ENCODE assay signal across 8 cellular contexts in the genomic region with DNA sequence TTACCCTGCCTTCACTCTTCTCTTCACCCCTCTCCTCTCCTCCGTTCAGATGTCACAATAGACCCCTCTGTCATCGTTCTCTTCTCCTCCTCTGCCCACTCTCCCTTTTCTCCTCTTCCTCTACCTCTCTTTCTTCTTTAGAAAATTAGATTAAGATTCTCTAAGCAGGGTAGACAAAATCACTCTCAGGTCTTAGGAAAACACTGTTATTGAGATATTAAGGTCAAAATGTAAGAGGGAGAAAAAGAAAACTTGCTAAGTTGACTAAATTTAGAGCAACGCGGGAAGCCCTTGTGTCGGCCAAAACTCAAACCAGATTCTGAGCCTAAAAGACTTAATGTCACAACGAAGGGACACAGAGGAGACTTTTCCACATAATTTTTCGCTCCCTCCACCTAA. TPM values are rescaled to one million over a fixed set of nuclear protein-coding genes. Genes with fewer than 3 reads are reported as not detected.
DNase-seq lines count a peak whose midpoint lies in the region; ATAC-seq, FAIRE-seq and TF ChIP-seq lines count a peak whose summit lies in the region.
"Had no signal": no experiment of that assay in that cellular context is flagged by ENCODE, and none has a peak within 500 bp of the region (broad histone marks: within the 10 kb centered on the region; RNA-seq: fewer than 3 reads in every experiment).

No MANE protein-coding gene starts in this region.

- H3K27me3 ChIP-seq in H7 (ENCODE audit: control insufficient read depth, insufficient read depth, low read length) (peaks cover 6% of the 10 kb centered on the region), right cardiac atrium (ENCODE audit: control insufficient read depth, insufficient read depth) (no peaks in the 10 kb centered on the region), spleen (replicated peaks in 1 of 7) (peaks cover 0 to 71% (median 20%) of the 10 kb centered on the region in 7 donors), thyroid gland (peaks cover 15% of the 10 kb centered on the region), Peyer's patch (no peaks in the 10 kb centered on the region), pancreas (peaks cover 0 to 10% (median 7%) of the 10 kb centered on the region in 4 donors)

- H3K27ac ChIP-seq in right cardiac atrium (ENCODE audit: low read length): no peak overlapping the region
- H3K27ac ChIP-seq in spleen: peak overlapping the region in 4 of 8 donors; percentile 13 to 53 (median 25)
- H3K27ac ChIP-seq in thyroid gland: no peak overlapping the region
- H3K27ac ChIP-seq in Peyer's patch: no peak overlapping the region
- no peak overlapping the region for H3K27ac ChIP-seq in pancreas

- no peak for ATAC-seq in activated CD8-positive, alpha-beta T cell treated with anti-CD3 and anti-CD28 coated beads for 36 hours
- ATAC-seq in right cardiac atrium (no peak), pancreas (no peak)

- H3K36me3 ChIP-seq in H7 (replicated peaks; ENCODE audit: control insufficient read depth, insufficient read depth, low read length) (no peaks in the 10 kb centered on the region), spleen (no peaks in the 10 kb centered on the region), thyroid gland (no peaks in the 10 kb centered on the region), Peyer's patch (no peaks in the 10 kb centered on the region), pancreas (no peaks in the 10 kb centered on the region)

- CTCF ChIA-PET in activated CD8-positive, alpha-beta T cell treated with anti-CD3 and anti-CD28 coated beads for 36 hours (lab: Charles Lee): interaction anchor here (1.4 kb wide), 1 partner anchor 183 kb away, joined by 4 read pairs; a partner anchor contains a TSS

- POLR2A ChIA-PET in activated CD8-positive, alpha-beta T cell treated with anti-CD3 and anti-CD28 coated beads for 36 hours (lab: Charles Lee): interaction anchor here (1.0 to 1.6 kb wide), 2 partner anchors 10 to 16 kb away, joined by 4 to 6 read pairs; no protein-coding TSS in a partner anchor

- H3K4me3 ChIP-seq in H7 (ENCODE audit: insufficient read depth, low read depth, low read length) (peak overlapping the region; percentile 71), right cardiac atrium (ENCODE audit: low read length) (peak overlapping the region; percentile 51), spleen (peak overlapping the region; percentile 5 to 62 (median 36)), thyroid gland (replicated peaks in 1 of 3) (peak overlapping the region in 1 of 3 donors; percentile 15), Peyer's patch (peak overlapping the region in 2 of 4 donors; percentile 36 to 37), pancreas (peak overlapping the region in 2 of 4 donors; percentile 38 to 49)

- H3K27me3 Mint-ChIP-seq in activated CD8-positive, alpha-beta T cell treated with anti-CD3 and anti-CD28 coated beads for 36 hours: peaks cover 34% of the 10 kb centered on the region

- no peak for FAIRE-seq in pancreas (lab: Jason Lieb, UNC)

- TF ChIP-seq CTCF in activated CD8-positive, alpha-beta T cell treated with anti-CD3 and anti-CD28 coated beads for 36 hours (IDR thresholded peaks at IDR 0.05): no peak
- TF ChIP-seq CTCF in spleen (IDR thresholded peaks at IDR 0.05 in 8 of 11, conservative IDR thresholded peaks at IDR 0.05 in 3 of 11): no peak
- no peak for TF ChIP-seq CTCF in thyroid gland (IDR thresholded peaks at IDR 0.05)
- TF ChIP-seq CTCF in Peyer's patch (IDR thresholded peaks at IDR 0.05): no peak
- no peak for TF ChIP-seq CTCF in pancreas (IDR thresholded peaks at IDR 0.05)

- no peak for DNase-seq in H7
- no peak for DNase-seq in activated CD8-positive, alpha-beta T cell treated with anti-CD3 and anti-CD28 coated beads for 36 hours
- DNase-seq in right cardiac atrium: no peak
- DNase-seq in spleen: no peak
- no peak for DNase-seq in thyroid gland
- no peak for DNase-seq in Peyer's patch
- no peak for DNase-seq in pancreas
- DNase-seq: NCI-H774 had no signal

- H3K9me3 ChIP-seq in right cardiac atrium (ENCODE audit: control insufficient read depth, low read length): no peaks in the 10 kb centered on the region
- H3K9me3 ChIP-seq in spleen: peaks cover 0 to 5% (median 0%) of the 10 kb centered on the region in 8 donors
- H3K9me3 ChIP-seq in thyroid gland: no peaks in the 10 kb centered on the region
- H3K9me3 ChIP-seq in Peyer's patch: peaks cover 0 to 4% (median 0%) of the 10 kb centered on the region in 4 donors
- no peaks in the 10 kb centered on the region for H3K9me3 ChIP-seq in pancreas

- peak overlapping the region; percentile 14 for H3K27ac Mint-ChIP-seq in activated CD8-positive, alpha-beta T cell treated with anti-CD3 and anti-CD28 coated beads for 36 hours

- 8% methylated on average over 7 of the region's 7 CpGs for WGBS in right cardiac atrium
- WGBS in spleen, 5 donors: 6 to 10% (median 8%) methylated on average over 7 of the region's 7 CpGs
- WGBS in thyroid gland, 2 donors: 11 to 12% methylated on average over 7 of the region's 7 CpGs
- 16 to 17% methylated on average over 7 of the region's 7 CpGs for WGBS in pancreas, 2 donors

- H3K4me1 Mint-ChIP-seq in activated CD8-positive, alpha-beta T cell treated with anti-CD3 and anti-CD28 coated beads for 36 hours (ENCODE audit: low read depth): peaks cover 12% of the 10 kb centered on the region

- H3K4me3 Mint-ChIP-seq in activated CD8-positive, alpha-beta T cell treated with anti-CD3 and anti-CD28 coated beads for 36 hours: peak overlapping the region; percentile 84

- no peaks in the 10 kb centered on the region for H3K36me3 Mint-ChIP-seq in activated CD8-positive, alpha-beta T cell treated with anti-CD3 and anti-CD28 coated beads for 36 hours (ENCODE audit: low read depth)

- no peaks in the 10 kb centered on the region for H3K9me3 Mint-ChIP-seq in activated CD8-positive, alpha-beta T cell treated with anti-CD3 and anti-CD28 coated beads for 36 hours

- intact Hi-C loops in activated CD8-positive, alpha-beta T cell treated with anti-CD3 and anti-CD28 coated beads for 36 hours (cut with micrococcal nuclease): no loop called here
- intact Hi-C loops in right cardiac atrium (cut with DNase I): no loop called here
- intact Hi-C loops in spleen (cut with DNase I; ENCODE audit: low total_unique reads): no loop called here
- intact Hi-C loops in thyroid gland (cut with DNase I): no loop called here
- intact Hi-C loops in pancreas (cut with DNase I): no loop called here

- H3K4me1 ChIP-seq in right cardiac atrium (ENCODE audit: control insufficient read depth, insufficient read depth, low read length) (no peaks in the 10 kb centered on the region), spleen (peaks cover 0 to 13% (median 3%) of the 10 kb centered on the region in 6 donors), thyroid gland (peaks cover 4 to 5% of the 10 kb centered on the region in 2 donors), Peyer's patch (peaks cover 0 to 5% (median 0%) of the 10 kb centered on the region in 4 donors), pancreas (no peaks in the 10 kb centered on the region)

- TF ChIP-seq POLR2A in spleen (IDR thresholded peaks at IDR 0.05): no peak
- no peak for TF ChIP-seq POLR2A in thyroid gland (IDR thresholded peaks at IDR 0.05)
- TF ChIP-seq POLR2A in Peyer's patch (IDR thresholded peaks at IDR 0.05): no peak

RNA-seq across cellular contexts. Expression of a gene that starts 22.1 kb away (rescaled TPM):
- total RNA-seq in H7 (2014; rRNA removed; shearing (Covaris generic)): 5.8 and 7.9 TPM in 2 replicates
- total RNA-seq in activated CD8-positive, alpha-beta T cell treated with anti-CD3 and anti-CD28 coated beads for 36 hours: 10 to 100 TPM; 10.4 to 11.5 TPM
- total RNA-seq in right cardiac atrium: 1 to 10 TPM; 3.3 to 5.1 (median 4.5) TPM
- 1.9 TPM for polyA plus RNA-seq in right cardiac atrium
- total RNA-seq in spleen: 10 to 100 TPM in 2 of 7 donors, 1 to 10 TPM in 5; 6.6 to 11.2 (median 7.8) TPM
- 1 to 10 TPM; 2.2 to 3.5 (median 3.0) TPM for polyA plus RNA-seq in spleen
- total RNA-seq in thyroid gland: 10 to 100 TPM in 3 of 4 donors, 1 to 10 TPM in 1; 7.6 to 12.1 (median 10.9) TPM
- total RNA-seq in Peyer's patch: 1 to 10 TPM; 4.9 to 6.8 (median 5.8) TPM
- 1 to 10 TPM; 1.6 to 4.6 (median 2.6) TPM for total RNA-seq in pancreas
- polyA plus RNA-seq in pancreas: 1 to 10 TPM; 1.1 to 1.9 TPM
